ENCODE assay signal across 1 cellular context in genomic region chr4:52408037-52408436, GRCh38.
TF ChIP-seq lines count a peak whose summit lies in the region.

No MANE protein-coding gene starts in this region.

TF ChIP-seq in HCT116, 20 proteins besides CTCF, POLR2A, EP300 and RAD21 (continued from another document):
- no peak for TF ChIP-seq ELF1 (IDR thresholded peaks at IDR 0.05; ENCODE audit: borderline replicate concordance, low read depth)
- TF ChIP-seq CBX3 (IDR thresholded peaks at IDR 0.05; ENCODE audit: low read depth), result no peak
- TF ChIP-seq, protein P1, sequence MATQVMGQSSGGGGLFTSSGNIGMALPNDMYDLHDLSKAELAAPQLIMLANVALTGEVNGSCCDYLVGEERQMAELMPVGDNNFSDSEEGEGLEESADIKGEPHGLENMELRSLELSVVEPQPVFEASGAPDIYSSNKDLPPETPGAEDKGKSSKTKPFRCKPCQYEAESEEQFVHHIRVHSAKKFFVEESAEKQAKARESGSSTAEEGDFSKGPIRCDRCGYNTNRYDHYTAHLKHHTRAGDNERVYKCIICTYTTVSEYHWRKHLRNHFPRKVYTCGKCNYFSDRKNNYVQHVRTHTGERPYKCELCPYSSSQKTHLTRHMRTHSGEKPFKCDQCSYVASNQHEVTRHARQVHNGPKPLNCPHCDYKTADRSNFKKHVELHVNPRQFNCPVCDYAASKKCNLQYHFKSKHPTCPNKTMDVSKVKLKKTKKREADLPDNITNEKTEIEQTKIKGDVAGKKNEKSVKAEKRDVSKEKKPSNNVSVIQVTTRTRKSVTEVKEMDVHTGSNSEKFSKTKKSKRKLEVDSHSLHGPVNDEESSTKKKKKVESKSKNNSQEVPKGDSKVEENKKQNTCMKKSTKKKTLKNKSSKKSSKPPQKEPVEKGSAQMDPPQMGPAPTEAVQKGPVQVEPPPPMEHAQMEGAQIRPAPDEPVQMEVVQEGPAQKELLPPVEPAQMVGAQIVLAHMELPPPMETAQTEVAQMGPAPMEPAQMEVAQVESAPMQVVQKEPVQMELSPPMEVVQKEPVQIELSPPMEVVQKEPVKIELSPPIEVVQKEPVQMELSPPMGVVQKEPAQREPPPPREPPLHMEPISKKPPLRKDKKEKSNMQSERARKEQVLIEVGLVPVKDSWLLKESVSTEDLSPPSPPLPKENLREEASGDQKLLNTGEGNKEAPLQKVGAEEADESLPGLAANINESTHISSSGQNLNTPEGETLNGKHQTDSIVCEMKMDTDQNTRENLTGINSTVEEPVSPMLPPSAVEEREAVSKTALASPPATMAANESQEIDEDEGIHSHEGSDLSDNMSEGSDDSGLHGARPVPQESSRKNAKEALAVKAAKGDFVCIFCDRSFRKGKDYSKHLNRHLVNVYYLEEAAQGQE (IDR thresholded peaks at IDR 0.05; ENCODE audit: low read depth), result no peak
- no peak for TF ChIP-seq EZH2phosphoT487 (IDR thresholded peaks at IDR 0.05; ENCODE audit: borderline replicate concordance)
- TF ChIP-seq TCF7L2 (IDR thresholded peaks at IDR 0.05; ENCODE audit: borderline replicate concordance, extremely low read depth, insufficient read depth, insufficient read length), result no peak
